8 cellular contexts compared by ENCODE assay signal in the genomic region with DNA sequence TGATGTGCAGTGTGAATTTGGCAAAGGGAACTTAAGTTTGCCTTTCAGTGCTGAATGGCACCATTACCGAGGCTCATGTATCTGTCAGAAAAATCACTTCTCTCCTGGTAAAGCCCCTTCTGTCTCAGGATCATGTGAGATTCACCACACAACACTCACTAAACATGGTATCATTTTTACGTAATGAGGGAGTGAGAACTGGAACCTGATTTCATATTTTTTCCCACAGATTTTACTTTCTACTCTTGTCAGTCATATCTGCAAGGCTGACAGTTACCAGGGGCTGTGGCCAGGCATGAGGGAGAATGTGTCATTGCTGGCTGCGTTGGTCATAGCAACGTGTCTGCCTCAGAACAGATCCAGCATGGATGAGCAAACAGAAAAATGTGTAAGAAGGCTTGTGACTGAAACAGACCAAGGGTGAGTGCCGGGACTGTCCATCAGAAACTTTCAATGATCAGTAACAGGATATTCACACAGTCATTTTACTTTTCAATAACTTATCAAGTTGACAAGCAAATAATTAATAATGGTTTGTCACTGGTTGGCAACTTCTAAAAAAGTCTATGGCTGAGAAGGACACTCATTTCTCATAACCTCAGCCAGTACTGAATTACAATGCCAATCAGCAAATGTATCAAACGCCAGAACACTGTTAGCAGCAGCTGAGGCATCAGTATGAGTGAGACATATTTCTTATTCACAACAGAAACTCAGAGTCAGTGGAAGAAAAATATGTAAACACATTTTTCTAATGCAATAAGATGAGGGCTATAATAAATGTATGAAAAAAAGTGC.
DNase-seq lines count a peak whose midpoint lies in the region; ATAC-seq, FAIRE-seq and TF ChIP-seq lines count a peak whose summit lies in the region.

No MANE protein-coding gene starts in this region.

- no peak; the same call in none of the 2 replicates for TF ChIP-seq POLR2A in GM12891 (IDR thresholded peaks at IDR 0.05; ENCODE audit: low read depth, low read length)

- FAIRE-seq in GM12891 (lab: Jason Lieb, UNC) (peak; percentile 96), frontal cortex (lab: Jason Lieb, UNC) (no peak)

- no peak overlapping the region for H3K4me3 Mint-ChIP-seq in stimulated activated memory B cell treated with anti-CD40 and anti-IgM and Interleukin-4, amounts not matched to agents 10 μg/mL and 1 μg/mL and 100 μg/mL, for 72 hours

- DNase-seq in GM12891 (ENCODE audit: insufficient read length, low spot score) (no peak), HS-5 (ENCODE audit: low read depth) (peak; percentile 82), fibroblast of mammary gland (ENCODE audit: low read depth) (peak; percentile 97), RWPE1 (ENCODE audit: low spot score) (no peak), KG1 (lab: John Stamatoyannopoulos, UW) (no peak), frontal cortex (ENCODE audit: low spot score in 2 of 2) (no peak)

- ATAC-seq in GM21515 (IDR thresholded peaks at IDR 0.05; ENCODE audit: unreplicated experiment): peak; percentile 70
- ATAC-seq in stimulated activated memory B cell treated with anti-CD40 and anti-IgM and Interleukin-4, amounts not matched to agents 10 μg/mL and 1 μg/mL and 100 μg/mL, for 72 hours: peak; percentile 87

- POLR2A ChIA-PET in RWPE1 (lab: Yijun Ruan, JAX; ENCODE audit: low non-redundant PET): no interaction called here

- peak overlapping the region; percentile 33 for H3K27ac Mint-ChIP-seq in stimulated activated memory B cell treated with anti-CD40 and anti-IgM and Interleukin-4, amounts not matched to agents 10 μg/mL and 1 μg/mL and 100 μg/mL, for 72 hours

- H3K4me1 Mint-ChIP-seq in stimulated activated memory B cell treated with anti-CD40 and anti-IgM and Interleukin-4, amounts not matched to agents 10 μg/mL and 1 μg/mL and 100 μg/mL, for 72 hours: peaks cover 35% of the 10 kb centered on the region

- H3K4me3 ChIP-seq in fibroblast of mammary gland (ENCODE audit: control insufficient read depth, low read depth, low read length): no peak overlapping the region

- no peaks in the 10 kb centered on the region for H3K27me3 Mint-ChIP-seq in stimulated activated memory B cell treated with anti-CD40 and anti-IgM and Interleukin-4, amounts not matched to agents 10 μg/mL and 1 μg/mL and 100 μg/mL, for 72 hours

- no peaks in the 10 kb centered on the region for H3K9me3 Mint-ChIP-seq in stimulated activated memory B cell treated with anti-CD40 and anti-IgM and Interleukin-4, amounts not matched to agents 10 μg/mL and 1 μg/mL and 100 μg/mL, for 72 hours

- TF ChIP-seq CTCF in fibroblast of mammary gland (conservative IDR thresholded peaks at IDR 0.05; ENCODE audit: control insufficient read depth, insufficient read depth, low read depth, low read length) (no peak), RWPE1 (conservative IDR thresholded peaks at IDR 0.05; ENCODE audit: low read depth) (no peak)

- H3K27ac ChIP-seq in RWPE1: no peak overlapping the region

- CTCF ChIA-PET in RWPE1 (lab: Yijun Ruan, JAX): interaction anchor here (0.6 kb wide), 1 partner anchor 31 kb away, joined by 3 read pairs; no protein-coding TSS in a partner anchor

- no peaks in the 10 kb centered on the region for H3K36me3 Mint-ChIP-seq in stimulated activated memory B cell treated with anti-CD40 and anti-IgM and Interleukin-4, amounts not matched to agents 10 μg/mL and 1 μg/mL and 100 μg/mL, for 72 hours

TF ChIP-seq in GM12891, 5 proteins besides CTCF, POLR2A, EP300 and RAD21:
- 0 out of 2 replicates have a peak, but pooled peaks have one; percentile 72 for TF ChIP-seq POU2F2 (IDR thresholded peaks at IDR 0.05; ENCODE audit: low read depth, low read length)
- peak; percentile 49 for TF ChIP-seq PAX5 (IDR thresholded peaks at IDR 0.05; ENCODE audit: insufficient read depth, low read length, severe bottlenecking)
- peak; percentile 63 for TF ChIP-seq POLR2AphosphoS5 (IDR thresholded peaks at IDR 0.05; ENCODE audit: low read depth, low read length)
- TF ChIP-seq SPI1 (IDR thresholded peaks at IDR 0.05; ENCODE audit: low read depth, low read length): peak; percentile 65
- peak; percentile 20 for TF ChIP-seq TAF1 (IDR thresholded peaks at IDR 0.05; ENCODE audit: low read depth, low read length)
TF ChIP-seq in GM12891: peak in this region for 5.

Comparison
In these comparisons a context has a peak if more than half of its experiments do, and no peak if none do; other contexts are left out.
1. DNase-seq: peak in HS-5 (single experiment) and fibroblast of mammary gland (single experiment); none in GM12891 (single experiment), RWPE1 (single experiment), KG1 (single experiment) and frontal cortex (0 of 2).